ENCODE assay signal across 21 cellular contexts in the genomic region with DNA sequence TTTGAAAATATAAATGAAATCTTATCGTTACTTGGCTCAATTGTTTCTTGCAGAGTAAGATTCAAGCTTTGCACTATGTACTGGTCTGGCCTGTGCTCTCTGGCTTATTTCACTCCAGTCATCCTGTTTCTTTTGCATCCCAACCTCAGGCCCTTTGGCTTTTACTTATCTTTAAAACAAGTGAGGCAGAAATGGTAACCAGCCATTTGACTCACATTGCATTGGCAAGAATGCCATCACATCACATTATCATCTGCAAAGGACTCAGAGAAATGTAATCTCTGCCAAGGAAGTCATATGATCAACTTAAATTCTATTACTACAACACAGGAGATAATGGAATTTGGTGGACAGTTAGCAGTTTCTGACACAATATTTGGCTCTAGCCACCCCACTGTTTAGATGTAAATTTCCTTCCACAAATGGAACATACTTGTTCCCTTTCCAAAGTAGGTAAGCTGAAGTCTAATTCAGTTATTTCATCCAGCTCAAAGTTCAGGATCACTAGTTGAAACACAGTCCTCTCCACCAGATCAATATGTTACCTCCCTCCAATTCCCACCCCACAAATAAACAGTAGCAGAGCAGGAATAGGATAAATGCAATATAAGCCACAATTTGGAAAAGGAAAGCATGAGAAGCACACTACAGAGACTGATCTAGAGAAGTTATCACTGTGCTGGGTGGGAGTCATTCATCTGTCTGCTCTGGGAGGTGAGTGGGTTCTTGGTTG.
DNase-seq lines count a peak whose midpoint lies in the region; ATAC-seq and TF ChIP-seq lines count a peak whose summit lies in the region.
"Had no signal": no experiment of that assay in that cellular context is flagged by ENCODE, and none has a peak within 500 bp of the region (broad histone marks: within the 10 kb centered on the region; RNA-seq: fewer than 3 reads in every experiment).

No MANE protein-coding gene starts in this region.

- peak overlapping the region; percentile 36; the same call in 1 of the 2 replicates for H2AFZ ChIP-seq in Karpas-422 (ENCODE audit: low read length)
- H2AFZ ChIP-seq: GM23248, PC-9 had no signal

- no peaks in the 10 kb centered on the region for H3K27me3 Mint-ChIP-seq in type B pancreatic cell

- no peaks in the 10 kb centered on the region for H4K20me1 ChIP-seq in Karpas-422 (ENCODE audit: insufficient read depth, low read depth, low read length)
- H4K20me1 ChIP-seq: BLaER1 had no signal

- H3K27ac Mint-ChIP-seq in type B pancreatic cell, result peak overlapping the region; percentile 27
- H3K27ac Mint-ChIP-seq: CD8-positive, alpha-beta T cell had no signal

- H3K4me1 Mint-ChIP-seq in type B pancreatic cell (ENCODE audit: unreplicated experiment), result peaks cover 21% of the 10 kb centered on the region

- H3K4me3 Mint-ChIP-seq in type B pancreatic cell, result no peak overlapping the region
- H3K4me3 Mint-ChIP-seq: CD8-positive, alpha-beta T cell had no signal

- H3K27ac ChIP-seq in Karpas-422 (ENCODE audit: low read length), result peak overlapping the region; percentile 90
- peak overlapping the region in 9 of 10 donors; percentile 60 to 92 (median 85) for H3K27ac ChIP-seq in heart right ventricle
- peak overlapping the region; percentile 62 to 67 for H3K27ac ChIP-seq in liver (ENCODE audit: low read depth in 1 of 2, low read length in 2 of 2)
- H3K27ac ChIP-seq: BLaER1, GM23248, KMS-11, PC-9, RWPE1, SJCRH30 had no signal

- 0 out of 2 replicates have a peak overlapping the region, but pooled peaks have one; percentile 5 for H3K4me3 ChIP-seq in Karpas-422 (ENCODE audit: low read length)
- no peak overlapping the region for H3K4me3 ChIP-seq in heart right ventricle
- H3K4me3 ChIP-seq in liver (ENCODE audit: low read depth in 1 of 3, low read length in 3 of 3), result peak overlapping the region; percentile 24 to 79 (median 65)
- H3K4me3 ChIP-seq: BLaER1, GM23248, HAP-1, PC-9, SJCRH30 had no signal

- peak; percentile 44 to 58 for TF ChIP-seq RAD21 in liver (IDR thresholded peaks at IDR 0.05)

- H3K9ac ChIP-seq in Karpas-422 (ENCODE audit: low read length), result no peak overlapping the region
- H3K9ac ChIP-seq in liver (ENCODE audit: low read depth in 1 of 2, low read length in 2 of 2), result peak overlapping the region in 1 of 2 donors; percentile 72
- H3K9ac ChIP-seq: BLaER1, GM23248, KMS-11 had no signal

- H3K36me3 Mint-ChIP-seq in type B pancreatic cell, result no peaks in the 10 kb centered on the region
- H3K36me3 Mint-ChIP-seq: CD8-positive, alpha-beta T cell had no signal

- H3K9me3 Mint-ChIP-seq in type B pancreatic cell, result peaks cover 15% of the 10 kb centered on the region

- H3K79me2 ChIP-seq in Karpas-422 (ENCODE audit: low read length), result peaks cover 41% of the 10 kb centered on the region

- H3K9me2 ChIP-seq in Karpas-422 (replicated peaks; ENCODE audit: insufficient read depth, low read length), result no peaks in the 10 kb centered on the region

- H3K36me3 ChIP-seq in Karpas-422 (ENCODE audit: insufficient read depth, low read length) (no peaks in the 10 kb centered on the region), heart right ventricle (no peaks in the 10 kb centered on the region), liver (ENCODE audit: control insufficient read depth in 4 of 4, insufficient read depth in 3 of 4, low read depth in 1 of 4, low read length in 3 of 4) (no peaks in the 10 kb centered on the region)
- H3K36me3 ChIP-seq: BLaER1, HAP-1, SJCRH30 had no signal

- ATAC-seq in heart right ventricle, result peak in 2 of 8 donors; percentile 22 to 62
- no peak for ATAC-seq in GM19023 (IDR thresholded peaks at IDR 0.05; ENCODE audit: unreplicated experiment)
- no peak for ATAC-seq in HG02981 (IDR thresholded peaks at IDR 0.05; ENCODE audit: unreplicated experiment)
- no peak for ATAC-seq in GM19395 (IDR thresholded peaks at IDR 0.05; ENCODE audit: unreplicated experiment)
- ATAC-seq: CD8-positive, alpha-beta T cell had no signal

- WGBS in heart right ventricle, 2 donors, result 23 to 68% methylated on average over 1 of the region's 1 CpG
- WGBS in liver, result 93% methylated on average over 1 of the region's 1 CpG

- TF ChIP-seq CTCF in heart right ventricle (IDR thresholded peaks at IDR 0.05), result no peak
- TF ChIP-seq CTCF in liver (IDR thresholded peaks at IDR 0.05; ENCODE audit: low read depth, low read length, missing input control), result no peak
- TF ChIP-seq CTCF in type B pancreatic cell (conservative IDR thresholded peaks at IDR 0.05), result no peak

- no peak for DNase-seq in Karpas-422
- DNase-seq in heart right ventricle, result no peak
- DNase-seq in type B pancreatic cell (ENCODE audit: extremely low spot score, unreplicated experiment), result no peak
- DNase-seq: CD8-positive, alpha-beta T cell; DMS53; EL; GM23248; NCI-H1417; NCI-H187 treated with DMSO at 0.1 percent for 48 hours; NCI-H345; NCI-H524 treated with DMSO at 0.1 percent for 48 hours; PC-9; SJCRH30 had no signal

- H3K4me1 ChIP-seq in Karpas-422 (ENCODE audit: low read length) (peaks cover 100% of the 10 kb centered on the region), heart right ventricle (peaks cover 0 to 30% (median 4%) of the 10 kb centered on the region in 9 donors), liver (ENCODE audit: control insufficient read depth in 4 of 4, insufficient read depth in 4 of 4, low read length in 3 of 4) (peaks cover 2 to 38% (median 30%) of the 10 kb centered on the region in 4 donors)
- H3K4me1 ChIP-seq: BLaER1, SJCRH30 had no signal

- peak overlapping the region; percentile 8 for H3K4me2 ChIP-seq in Karpas-422 (ENCODE audit: low read depth, low read length, poor library complexity, severe bottlenecking)
- H3K4me2 ChIP-seq: BLaER1, KMS-11, PC-9 had no signal

- intact Hi-C loops in heart right ventricle (cut with DNase I), result loop anchor here in 1 of 10 donors (10.0 kb wide), 1 partner anchor 133 kb away; no protein-coding TSS in a partner anchor

- no peaks in the 10 kb centered on the region for H3K27me3 ChIP-seq in Karpas-422 (ENCODE audit: low read length)
- H3K27me3 ChIP-seq in heart right ventricle, result no peaks in the 10 kb centered on the region
- no peaks in the 10 kb centered on the region for H3K27me3 ChIP-seq in liver (ENCODE audit: control insufficient read depth in 4 of 4, insufficient read depth in 4 of 4, low read length in 3 of 4)
- H3K27me3 ChIP-seq: BLaER1, SJCRH30 had no signal

- H3K9me3 ChIP-seq in Karpas-422 (ENCODE audit: low read length) (no peaks in the 10 kb centered on the region), heart right ventricle (peaks cover 0 to 4% (median 0%) of the 10 kb centered on the region in 11 donors), liver (ENCODE audit: control insufficient read depth in 4 of 4, low read length in 3 of 4) (no peaks in the 10 kb centered on the region)
- H3K9me3 ChIP-seq: BLaER1, HAP-1, SJCRH30 had no signal

TF ChIP-seq in liver, 16 proteins besides CTCF, POLR2A, EP300 and RAD21 (continues in another document):
- TF ChIP-seq FOXA1 (IDR thresholded peaks at IDR 0.05) (no peak), EGR1 (IDR thresholded peaks at IDR 0.05; ENCODE audit: low read depth in 2 of 2) (no peak), MAX (IDR thresholded peaks at IDR 0.05) (peak; percentile 95), NR2F2 (IDR thresholded peaks at IDR 0.05) (no peak), GABPA (IDR thresholded peaks at IDR 0.05 in 1 of 2, conservative IDR thresholded peaks at IDR 0.05 in 1 of 2) (no peak), HNF4A (conservative IDR thresholded peaks at IDR 0.05) (peak; percentile 93 to 95), SP1 (IDR thresholded peaks at IDR 0.05) (peak; percentile 91), TAF1 (conservative IDR thresholded peaks at IDR 0.05) (peak; percentile 72), RXRA (IDR thresholded peaks at IDR 0.05) (peak; percentile 67 to 84), FOXA2 (IDR thresholded peaks at IDR 0.05) (peak; percentile 53), YY1 (IDR thresholded peaks at IDR 0.05) (peak; percentile 74)
- TF ChIP-seq, protein P1, sequence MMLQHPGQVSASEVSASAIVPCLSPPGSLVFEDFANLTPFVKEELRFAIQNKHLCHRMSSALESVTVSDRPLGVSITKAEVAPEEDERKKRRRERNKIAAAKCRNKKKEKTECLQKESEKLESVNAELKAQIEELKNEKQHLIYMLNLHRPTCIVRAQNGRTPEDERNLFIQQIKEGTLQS (IDR thresholded peaks at IDR 0.05), result peak; percentile 18
- TF ChIP-seq, protein P2, sequence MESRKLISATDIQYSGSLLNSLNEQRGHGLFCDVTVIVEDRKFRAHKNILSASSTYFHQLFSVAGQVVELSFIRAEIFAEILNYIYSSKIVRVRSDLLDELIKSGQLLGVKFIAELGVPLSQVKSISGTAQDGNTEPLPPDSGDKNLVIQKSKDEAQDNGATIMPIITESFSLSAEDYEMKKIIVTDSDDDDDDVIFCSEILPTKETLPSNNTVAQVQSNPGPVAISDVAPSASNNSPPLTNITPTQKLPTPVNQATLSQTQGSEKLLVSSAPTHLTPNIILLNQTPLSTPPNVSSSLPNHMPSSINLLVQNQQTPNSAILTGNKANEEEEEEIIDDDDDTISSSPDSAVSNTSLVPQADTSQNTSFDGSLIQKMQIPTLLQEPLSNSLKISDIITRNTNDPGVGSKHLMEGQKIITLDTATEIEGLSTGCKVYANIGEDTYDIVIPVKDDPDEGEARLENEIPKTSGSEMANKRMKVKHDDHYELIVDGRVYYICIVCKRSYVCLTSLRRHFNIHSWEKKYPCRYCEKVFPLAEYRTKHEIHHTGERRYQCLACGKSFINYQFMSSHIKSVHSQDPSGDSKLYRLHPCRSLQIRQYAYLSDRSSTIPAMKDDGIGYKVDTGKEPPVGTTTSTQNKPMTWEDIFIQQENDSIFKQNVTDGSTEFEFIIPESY (IDR thresholded peaks at IDR 0.05), result peak; percentile 69

Comparison
In these comparisons a context has a peak if more than half of its experiments do, and no peak if none do; other contexts are left out.
1. H3K4me3 ChIP-seq: peak in Karpas-422 (single experiment) and liver (3 of 3); none in heart right ventricle (0 of 10).
2. Peak in every context shown above with its lines, with median percentiles within 50 percentile points of each other: H3K27ac ChIP-seq.